22 cellular contexts compared by ENCODE assay signal in genomic region chr12:25301798-25302197, GRCh38.
"Had no signal": no experiment of that assay in that cellular context is flagged by ENCODE, and none has a peak within 500 bp of the region (broad histone marks: within the 10 kb centered on the region; RNA-seq: fewer than 3 reads in every experiment).

No MANE protein-coding gene starts in this region.

- ATAC-seq: esophagus mucosa; foreskin keratinocyte; left lobe of liver; mucosa of descending colon; naive thymus-derived CD8-positive, alpha-beta T cell had no signal

- H3K4me1 ChIP-seq: foreskin keratinocyte, right atrium auricular region, stomach, transverse colon had no signal

- H3K27ac ChIP-seq: foreskin keratinocyte, right atrium auricular region, stomach, thoracic aorta, transverse colon had no signal

- DNase-seq: effector memory CD4-positive, alpha-beta T cell; foreskin keratinocyte; head of caudate nucleus; hippocampal formation; kidney glomerular epithelial cell; mammary epithelial cell; mucosa of descending colon; naive thymus-derived CD8-positive, alpha-beta T cell; posterior cingulate gyrus; small intestine; stimulated activated CD4-positive, alpha-beta T cell treated with anti-CD3 and anti-CD28 coated beads, Interleukin-12 subunit alpha, Interleukin-12 subunit beta, amount 100 ng/mL, for 4 hours; stimulated activated naive CD4-positive, alpha-beta T cell; stomach; substantia nigra; transverse colon had no signal

- H3K27me3 ChIP-seq: foreskin keratinocyte, right atrium auricular region, stomach, transverse colon had no signal

- H3K4me3 ChIP-seq: mucosa of descending colon, right atrium auricular region, stomach, thoracic aorta, transverse colon had no signal

- H3K9me3 ChIP-seq: mucosa of descending colon, right atrium auricular region, stomach, thoracic aorta, transverse colon had no signal

- FAIRE-seq: endometrium, islet of Langerhans, small intestine, urothelium cell line had no signal

- H3K36me3 ChIP-seq: right atrium auricular region, stomach, thoracic aorta, transverse colon had no signal
